10 cellular contexts compared by ENCODE assay signal in the genomic region with DNA sequence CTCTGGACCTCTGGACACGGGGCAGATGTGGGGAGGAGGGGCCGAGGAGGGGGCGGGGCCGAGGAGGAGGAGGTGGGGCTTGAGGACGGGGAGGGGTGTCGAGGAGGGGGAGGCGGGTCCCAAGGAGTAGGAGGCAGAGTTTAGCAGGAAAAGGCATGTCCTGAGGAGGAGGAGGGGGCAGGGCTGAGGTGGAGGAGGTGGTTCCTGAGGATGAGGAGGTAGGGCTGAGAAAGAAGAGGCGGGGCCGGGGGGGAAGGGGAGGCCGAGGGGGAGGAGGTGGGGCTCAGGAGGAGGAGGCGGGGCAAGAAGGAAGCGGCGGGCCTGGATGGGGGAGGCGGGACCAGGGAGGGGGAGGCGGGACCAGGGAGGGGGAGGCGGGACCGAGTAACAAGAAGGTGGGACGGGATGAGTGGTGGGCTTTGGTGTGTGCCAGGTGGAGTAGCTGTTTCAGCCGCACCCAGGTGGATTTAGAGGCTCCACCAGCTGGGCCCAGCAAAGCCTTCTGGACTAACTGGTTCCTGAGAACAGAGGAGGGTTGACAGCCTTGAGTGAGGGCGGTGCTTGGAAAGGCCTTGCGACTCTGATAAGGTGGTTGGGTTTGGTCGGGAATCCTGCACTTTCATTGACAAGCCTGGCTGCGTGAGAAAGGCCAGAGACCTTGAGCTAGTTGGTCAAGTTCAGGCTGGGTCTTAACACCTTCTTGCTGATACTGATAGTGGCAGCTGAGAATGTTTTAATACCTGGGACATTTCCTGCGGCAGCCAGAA. TPM values are rescaled to one million over a fixed set of nuclear protein-coding genes. Genes with fewer than 3 reads are reported as not detected.
A peak's percentile ranks its signal among the peaks of the same experiment; 100 is the strongest.
DNase-seq lines count a peak whose midpoint lies in the region; ATAC-seq and TF ChIP-seq lines count a peak whose summit lies in the region.
"Had no signal": no experiment of that assay in that cellular context is flagged by ENCODE, and none has a peak within 500 bp of the region (broad histone marks: within the 10 kb centered on the region; RNA-seq: fewer than 3 reads in every experiment).

No MANE protein-coding gene starts in this region.

- CTCF ChIA-PET in SK-N-SH (lab: Yijun Ruan, JAX) = interaction anchor here (1.0 to 4.4 kb wide), 4 partner anchors 11 to 57 kb away, joined by 4 to 28 read pairs (median 4); no protein-coding TSS in a partner anchor

- H3K4me3 ChIP-seq in SK-N-SH (ENCODE audit: low read depth in 2 of 2, low read length in 1 of 2) = no peak overlapping the region; a peak in 1 of 4 replicates
- H3K4me3 ChIP-seq in uterus = no peak overlapping the region

- no peak for TF ChIP-seq RAD21 in SK-N-SH (IDR thresholded peaks at IDR 0.05; ENCODE audit: low read length)

- 53% methylated on average over 23 of the region's 24 CpGs for WGBS in SK-N-SH (ENCODE audit: low lambda C conversion rate)

- ATAC-seq in GM18511 (IDR thresholded peaks at IDR 0.05; ENCODE audit: unreplicated experiment) = no peak
- no peak for ATAC-seq in GM21447 (IDR thresholded peaks at IDR 0.05; ENCODE audit: unreplicated experiment)

- peaks cover 3% of the 10 kb centered on the region for H3K36me3 Mint-ChIP-seq in mesothelial cell of epicardium

- H3K4me1 Mint-ChIP-seq in mesothelial cell of epicardium = peaks cover 12% of the 10 kb centered on the region

- peak overlapping the region; percentile 69 for H3K4me3 Mint-ChIP-seq in mesothelial cell of epicardium
- H3K4me3 Mint-ChIP-seq: central memory CD8-positive, alpha-beta T cell; stimulated activated naive CD8-positive, alpha-beta T cell treated with anti-CD3 and anti-CD28 coated beads, Interleukin-15, Interleukin-2, amounts not matched to agents 100 ng/mL and 50 ng/mL, for 24 hours had no signal

- no peak for TF ChIP-seq EP300 in SK-N-SH (IDR thresholded peaks at IDR 0.05; ENCODE audit: borderline replicate concordance in 1 of 2, low read depth in 1 of 2, low read length in 1 of 2)

- POLR2A ChIA-PET in SK-N-SH (lab: Yijun Ruan, JAX) = interaction anchor here (0.8 kb wide), 1 partner anchor 10 kb away, joined by 3 read pairs; no protein-coding TSS in a partner anchor

- no peaks in the 10 kb centered on the region for H3K9me2 ChIP-seq in SK-N-SH

- intact Hi-C loops in uterus (cut with DNase I; ENCODE audit: low total_unique reads) = no loop called here

- TF ChIP-seq CTCF in GM13976 (IDR thresholded peaks at IDR 0.05; ENCODE audit: borderline replicate concordance, control extremely low read depth, extremely low read depth, insufficient read depth, missing control alignments) = no peak
- no peak for TF ChIP-seq CTCF in SK-N-SH (IDR thresholded peaks at IDR 0.05)
- TF ChIP-seq CTCF in mesothelial cell of epicardium (IDR thresholded peaks at IDR 0.05; ENCODE audit: unreplicated experiment) = no peak
- TF ChIP-seq CTCF in uterus (IDR thresholded peaks at IDR 0.05) = no peak

- no peak for TF ChIP-seq POLR2A in uterus (IDR thresholded peaks at IDR 0.05)

- no peaks in the 10 kb centered on the region for H3K27me3 ChIP-seq in SK-N-SH (ENCODE audit: insufficient read depth)
- no peaks in the 10 kb centered on the region for H3K27me3 ChIP-seq in uterus

- H3K27ac ChIP-seq in SK-N-SH (ENCODE audit: low read depth in 2 of 2, low read length in 1 of 2) = no peak overlapping the region
- peak overlapping the region in 1 of 2 donors; percentile 29 for H3K27ac ChIP-seq in uterus

- H3K27me3 Mint-ChIP-seq in mesothelial cell of epicardium (ENCODE audit: low read depth) = no peaks in the 10 kb centered on the region
- H3K27me3 Mint-ChIP-seq: central memory CD8-positive, alpha-beta T cell; stimulated activated naive CD8-positive, alpha-beta T cell treated with anti-CD3 and anti-CD28 coated beads, Interleukin-15, Interleukin-2, amounts not matched to agents 100 ng/mL and 50 ng/mL, for 24 hours had no signal

- H3K4me2 ChIP-seq in SK-N-SH = no peak overlapping the region

- H3K9me3 ChIP-seq in SK-N-SH (no peaks in the 10 kb centered on the region), uterus (no peaks in the 10 kb centered on the region)

- peaks cover 10% of the 10 kb centered on the region for H3F3A ChIP-seq in SK-N-SH (replicated peaks; ENCODE audit: insufficient read depth)

- no peaks in the 10 kb centered on the region for H3K9me3 Mint-ChIP-seq in mesothelial cell of epicardium
- H3K9me3 Mint-ChIP-seq: central memory CD8-positive, alpha-beta T cell; stimulated activated naive CD8-positive, alpha-beta T cell treated with anti-CD3 and anti-CD28 coated beads, Interleukin-15, Interleukin-2, amounts not matched to agents 100 ng/mL and 50 ng/mL, for 24 hours had no signal

- H3K27ac Mint-ChIP-seq in mesothelial cell of epicardium = peak overlapping the region; percentile 87
- H3K27ac Mint-ChIP-seq: stimulated activated naive CD8-positive, alpha-beta T cell treated with anti-CD3 and anti-CD28 coated beads, Interleukin-15, Interleukin-2, amounts not matched to agents 100 ng/mL and 50 ng/mL, for 24 hours had no signal

- no peak overlapping the region for H3K9ac ChIP-seq in SK-N-SH

- in situ Hi-C loops in GM13976 (cut with MboI; ENCODE audit: low sequenced_read_pairs, unreplicated experiment) = no loop called here

- peaks cover 0 to 15% of the 10 kb centered on the region in 2 experiments; a peak in 1 of 4 replicates for H3K4me1 ChIP-seq in SK-N-SH (ENCODE audit: control insufficient read depth in 1 of 2, insufficient read depth in 2 of 2, low read depth in 1 of 2, low read length in 1 of 2)
- no peaks in the 10 kb centered on the region for H3K4me1 ChIP-seq in uterus

- no peak overlapping the region for H2AFZ ChIP-seq in SK-N-SH (ENCODE audit: low read depth)

- no peaks in the 10 kb centered on the region; the same call in 1 of the 2 replicates for H4K20me1 ChIP-seq in SK-N-SH (ENCODE audit: insufficient read depth)

- peaks cover 51% of the 10 kb centered on the region for H3K79me2 ChIP-seq in SK-N-SH (ENCODE audit: insufficient read depth)

- DNase-seq in GM13976 (ENCODE audit: low spot score) (peak; percentile 77), SK-N-SH (peak; percentile 80), mesothelial cell of epicardium (ENCODE audit: low spot score in 2 of 2, unreplicated experiment in 2 of 2) (peak; percentile 68 to 74), uterus (peak; percentile 75 to 79), COR-L47 (lab: John Stamatoyannopoulos, UW) (no peak)
- peak; percentile 11 for DNase-seq in effector CD8-positive, alpha-beta T cell (lab: John Stamatoyannopoulos, UW)

- no peaks in the 10 kb centered on the region for H3K36me3 ChIP-seq in SK-N-SH (replicated peaks in 1 of 2; ENCODE audit: control insufficient read depth in 1 of 2, insufficient read depth in 2 of 2, low read length in 1 of 2)
- H3K36me3 ChIP-seq in uterus = no peaks in the 10 kb centered on the region

TF ChIP-seq in SK-N-SH, 30 proteins besides CTCF, POLR2A, EP300 and RAD21:
- TF ChIP-seq TEAD4 (IDR thresholded peaks at IDR 0.05; ENCODE audit: borderline replicate concordance, insufficient read depth) = no peak
- no peak for TF ChIP-seq YY1 (IDR thresholded peaks at IDR 0.05; ENCODE audit: low read depth)
TF ChIP-seq in SK-N-SH: peak in this region for 0.

RNA-seq across cellular contexts. Expression of a gene that starts 7.7 kb away (rescaled TPM):
- 87.9 and 110 TPM in 2 replicates for polyA plus RNA-seq in SK-N-SH (2012; rRNA removed)
- polyA plus RNA-seq in SK-N-SH (2012; cell fraction: cytosol; rRNA removed) = 32.4 and 57.6 TPM in 2 replicates
- polyA plus RNA-seq in SK-N-SH (2012; cell fraction: nucleus; rRNA removed) = 142 and 144 TPM in 2 replicates
- 111 to 116 TPM (median 115 TPM) in 3 replicates for total RNA-seq in mesothelial cell of epicardium
- total RNA-seq in uterus = 10 to 100 TPM in 3 of 4 donors, 1 to 10 TPM in 1; 4.6 to 68.2 (median 33.9) TPM

RNA-seq across cellular contexts. Expression of a gene that starts 18.9 kb away (rescaled TPM):
- 95.7 and 103 TPM in 2 replicates for polyA plus RNA-seq in SK-N-SH (2012; rRNA removed)
- polyA plus RNA-seq in SK-N-SH (2012; cell fraction: cytosol; rRNA removed) = 95.9 and 110 TPM in 2 replicates
- 65.8 and 66.3 TPM in 2 replicates for polyA plus RNA-seq in SK-N-SH (2012; cell fraction: nucleus; rRNA removed)
- 106 to 113 TPM (median 110 TPM) in 3 replicates for total RNA-seq in mesothelial cell of epicardium
- total RNA-seq in uterus = 10 to 100 TPM; 10.2 to 66.9 (median 40.6) TPM

RNA-seq across cellular contexts. Expression of a gene that starts 34.8 kb away (rescaled TPM):
- polyA plus RNA-seq in SK-N-SH (2012; rRNA removed) = 458 and 465 TPM in 2 replicates
- 199 and 306 TPM in 2 replicates for polyA plus RNA-seq in SK-N-SH (2012; cell fraction: cytosol; rRNA removed)
- polyA plus RNA-seq in SK-N-SH (2012; cell fraction: nucleus; rRNA removed) = 166 and 323 TPM in 2 replicates
- total RNA-seq in mesothelial cell of epicardium (117 to 122 TPM (median 119 TPM) in 3 replicates), uterus (100 to 1,000 TPM; 119 to 543 (median 221) TPM)

RNA-seq across cellular contexts. Expression of a gene that starts 41.2 kb away (rescaled TPM):
- 138 and 144 TPM in 2 replicates for polyA plus RNA-seq in SK-N-SH (2012; rRNA removed)
- polyA plus RNA-seq in SK-N-SH (2012; cell fraction: cytosol; rRNA removed) = 64.3 and 109 TPM in 2 replicates
- polyA plus RNA-seq in SK-N-SH (2012; cell fraction: nucleus; rRNA removed) = 108 and 111 TPM in 2 replicates
- total RNA-seq in mesothelial cell of epicardium = 108 to 111 TPM (median 111 TPM) in 3 replicates
- total RNA-seq in uterus = 10 to 100 TPM; 14.1 to 70.0 (median 36.3) TPM

RNA-seq across cellular contexts. Expression of a gene that starts 45.8 kb away (rescaled TPM):
- 0.05 TPM in 1 of 2 replicates, not detected in the other for polyA plus RNA-seq in SK-N-SH (2012; rRNA removed)
- polyA plus RNA-seq in SK-N-SH (2012; cell fraction: cytosol; rRNA removed) = 0.01 TPM in 1 of 2 replicates, not detected in the other
- 0.15 and 0.19 TPM in 2 replicates for polyA plus RNA-seq in SK-N-SH (2012; cell fraction: nucleus; rRNA removed)
- total RNA-seq in mesothelial cell of epicardium (not detected in 3 replicates), uterus (under 1 TPM in 1 of 4 donors, not detected in 3; 0.55 TPM)
